Comparison of ENCODE assay signal across 20 cellular contexts in the genomic region with DNA sequence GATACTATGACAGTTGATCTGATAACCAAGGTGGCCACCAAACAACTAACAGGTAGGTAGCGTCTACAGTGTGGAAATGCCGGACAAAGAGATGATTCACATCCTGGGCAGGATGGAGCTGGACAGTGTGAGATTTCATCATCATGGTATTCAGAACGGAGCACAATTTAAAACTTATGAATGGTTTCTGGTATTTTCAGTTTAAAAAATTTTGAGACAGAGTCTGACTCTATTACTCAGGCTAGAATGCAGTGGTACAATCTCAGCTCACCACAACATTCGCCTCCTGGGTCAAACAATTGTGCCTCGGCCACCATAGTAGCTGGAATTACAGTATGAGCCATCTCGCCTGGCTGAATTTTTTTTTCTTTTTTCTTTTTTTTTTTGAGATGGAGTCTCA. TPM values are rescaled to one million over a fixed set of nuclear protein-coding genes. Genes with fewer than 3 reads are reported as not detected.
A peak's percentile ranks its signal among the peaks of the same experiment; 100 is the strongest.
DNase-seq lines count a peak whose midpoint lies in the region; ATAC-seq, FAIRE-seq and TF ChIP-seq lines count a peak whose summit lies in the region.
"Had no signal": no experiment of that assay in that cellular context is flagged by ENCODE, and none has a peak within 500 bp of the region (broad histone marks: within the 10 kb centered on the region; RNA-seq: fewer than 3 reads in every experiment).

No MANE protein-coding gene starts in this region.

- ATAC-seq in HepG2 (peak; percentile 50), HG02571 (IDR thresholded peaks at IDR 0.05; ENCODE audit: unreplicated experiment) (no peak)
- ATAC-seq: body of pancreas had no signal

- CTCF ChIA-PET in HepG2 (lab: Yijun Ruan, JAX; ENCODE audit: low intra/inter-chr PET ratio, low total read pairs) = no interaction called here

- POLR2A ChIA-PET in HepG2 (lab: Yijun Ruan, JAX) = no interaction called here

- H3K4me1 ChIP-seq in HepG2 (ENCODE audit: insufficient read depth, low read length) (peaks cover 10% of the 10 kb centered on the region), suprapubic skin (no peaks in the 10 kb centered on the region)
- H3K4me1 ChIP-seq: body of pancreas, right atrium auricular region had no signal

- in situ Hi-C loops in HepG2 (cut with HindIII; ENCODE audit: extremely low pct_ligation_motif_present, low pct_unique_long_range_greater_than_20kb) = no loop called here

- H3K36me3 ChIP-seq in HepG2 (replicated peaks in 1 of 2; ENCODE audit: control insufficient read depth in 1 of 2, insufficient read depth in 2 of 2, low read length in 2 of 2) (no peaks in the 10 kb centered on the region), suprapubic skin (peaks cover 7% of the 10 kb centered on the region)

- no peak overlapping the region for H2AFZ ChIP-seq in HepG2 (ENCODE audit: low read length)

- no peaks in the 10 kb centered on the region for H3K4me1 Mint-ChIP-seq in glutamatergic neuron (ENCODE audit: low read depth, unreplicated experiment)
- H3K4me1 Mint-ChIP-seq: nephron progenitor cell had no signal

- intact Hi-C loops in HepG2 (cut with micrococcal nuclease; ENCODE audit: unreplicated experiment) = no loop called here

- H3K27me3 ChIP-seq in HepG2 (ENCODE audit: control insufficient read depth in 1 of 2, insufficient read depth in 2 of 2, low read length in 2 of 2) (no peaks in the 10 kb centered on the region), suprapubic skin (no peaks in the 10 kb centered on the region)
- H3K27me3 ChIP-seq: body of pancreas, right atrium auricular region had no signal

- no peak for TF ChIP-seq CTCF in HepG2 (CRISPR knock-in tag; IDR thresholded peaks at IDR 0.05)
- TF ChIP-seq CTCF in suprapubic skin (IDR thresholded peaks at IDR 0.05) = no peak
- no peak for TF ChIP-seq CTCF in glutamatergic neuron (IDR thresholded peaks at IDR 0.05; ENCODE audit: partially characterized antibody, unreplicated experiment)

- WGBS in HepG2 (ENCODE audit: low lambda C conversion rate) = 77% methylated on average over 6 of the region's 6 CpGs
- 89% methylated on average over 6 of the region's 6 CpGs for WGBS in suprapubic skin

- peaks cover 5% of the 10 kb centered on the region for H3K9me3 Mint-ChIP-seq in glutamatergic neuron (ENCODE audit: unreplicated experiment)

- TF ChIP-seq EP300 in HepG2 (IDR thresholded peaks at IDR 0.05; ENCODE audit: low read depth in 2 of 2, low read length in 2 of 2) = no peak
- TF ChIP-seq EP300 in HepG2 (CRISPR knock-in tag; IDR thresholded peaks at IDR 0.05; ENCODE audit: borderline replicate concordance) = no peak
- no peak for TF ChIP-seq EP300 in suprapubic skin (IDR thresholded peaks at IDR 0.05)

- H3K27me3 Mint-ChIP-seq in glutamatergic neuron (ENCODE audit: unreplicated experiment) = peaks cover 2% of the 10 kb centered on the region

- H3K9me3 ChIP-seq in HepG2 (ENCODE audit: low read length) (no peaks in the 10 kb centered on the region), suprapubic skin (no peaks in the 10 kb centered on the region)
- H3K9me3 ChIP-seq: body of pancreas, right atrium auricular region had no signal

- TF ChIP-seq RAD21 in HepG2 (CRISPR knock-in tag; IDR thresholded peaks at IDR 0.05) = no peak

- no peak overlapping the region for H3K4me3 Mint-ChIP-seq in glutamatergic neuron (ENCODE audit: unreplicated experiment)
- H3K4me3 Mint-ChIP-seq: nephron progenitor cell had no signal

- DNase-seq in GM03348 (ENCODE audit: low spot score) (peak; percentile 17), RCC 7860 (ENCODE audit: low spot score) (peak; percentile 72), dermis blood vessel endothelial cell (peak; percentile 59), HepG2 (ENCODE audit: low spot score) (peak; percentile 39), suprapubic skin (ENCODE audit: low spot score in 2 of 2) (no peak), NCI-H345 (lab: John Stamatoyannopoulos, UW) (no peak), glutamatergic neuron (no peak)
- DNase-seq: activated CD4-positive, CD25-positive, alpha-beta regulatory T cell treated with anti-CD3 and anti-CD28 coated beads, Interleukin-2, amount 50 U/mL, for 72 hours; activated naive CD4-positive, alpha-beta T cell; body of pancreas; NCI-H2029; NCI-H526 treated with DMSO at 0.1 percent for 48 hours; nephron progenitor cell; RPMI8226; stimulated activated CD4-positive, alpha-beta T cell treated with anti-CD3 and anti-CD28 coated beads, Interleukin-2, amount 100 ng/mL, for 24 hours; T-helper 2 cell had no signal

- H4K20me1 ChIP-seq in HepG2 (ENCODE audit: insufficient read depth, low read length) = no peaks in the 10 kb centered on the region

- TF ChIP-seq POLR2A in HepG2 (IDR thresholded peaks at IDR 0.05; ENCODE audit: insufficient read depth in 1 of 2, low read depth in 2 of 2, low read length in 2 of 2) (no peak), suprapubic skin (IDR thresholded peaks at IDR 0.05) (no peak)

- no peaks in the 10 kb centered on the region for H3K36me3 Mint-ChIP-seq in glutamatergic neuron (ENCODE audit: unreplicated experiment)

- H3K27ac Mint-ChIP-seq in glutamatergic neuron (ENCODE audit: unreplicated experiment) = no peak overlapping the region
- H3K27ac Mint-ChIP-seq: nephron progenitor cell had no signal

- FAIRE-seq in RCC 7860 (lab: Jason Lieb, UNC) (no peak), HepG2 (lab: Jason Lieb, UNC) (no peak)
- FAIRE-seq: GM19239 had no signal

- no peak overlapping the region for H3K9ac ChIP-seq in HepG2 (ENCODE audit: insufficient read depth, low read depth, low read length)

- no TSS peak for BruUV-seq in HepG2 (replicated peaks; lab: Mats Ljungman, UMichigan)

- no peak overlapping the region for H3K4me3 ChIP-seq in HepG2 (replicated peaks in 1 of 3; ENCODE audit: insufficient read depth in 1 of 3, low read depth in 2 of 3, low read length in 3 of 3)
- no peak overlapping the region for H3K4me3 ChIP-seq in suprapubic skin
- H3K4me3 ChIP-seq: body of pancreas, lung, right atrium auricular region had no signal

- H3K27ac ChIP-seq in HepG2 (ENCODE audit: extremely low read length, insufficient read depth, low read length) (no peak overlapping the region), suprapubic skin (no peak overlapping the region)
- H3K27ac ChIP-seq: body of pancreas, right atrium auricular region had no signal

- H3K4me2 ChIP-seq in HepG2 (ENCODE audit: low read depth, low read length) = no peak overlapping the region

- H3K79me2 ChIP-seq in HepG2 (ENCODE audit: insufficient read depth, low read length) = no peaks in the 10 kb centered on the region

RNA-seq across cellular contexts. Expression of gene CEP57L1, which starts 43.8 kb away (rescaled TPM):
- total RNA-seq in dermis blood vessel endothelial cell (17.9 and 24.9 TPM in 2 replicates), HepG2 (2016; rRNA removed; fragmentation: Illumina TruSeq; extraction: Trizol) (15.5 and 20.7 TPM in 2 replicates), suprapubic skin (10 to 100 TPM; 10.3 to 18.8 (median 13.8) TPM), glutamatergic neuron (ENCODE audit: unreplicated experiment) (22.7 TPM)
- total RNA-seq in HepG2 (2016; cell fraction: cytosol; rRNA removed; fragmentation: Illumina TruSeq; extraction: Trizol; ENCODE audit: low read depth) = 20.5 and 21.1 TPM in 2 replicates
- total RNA-seq in HepG2 (2016; cell fraction: insoluble cytoplasmic fraction; rRNA removed; fragmentation: Illumina TruSeq; extraction: Trizol) = 16.4 and 22.3 TPM in 2 replicates
- total RNA-seq in HepG2 (2016; cell fraction: membrane; rRNA removed; fragmentation: Illumina TruSeq; extraction: Trizol) = 12.0 and 13.3 TPM in 2 replicates
- 12.7 and 13.1 TPM in 2 replicates for total RNA-seq in HepG2 (2016; cell fraction: nucleus; rRNA removed; fragmentation: Illumina TruSeq; extraction: Trizol)
- polyA plus RNA-seq in HepG2 (2011; rRNA removed) = 5.5 and 7.7 TPM in 2 replicates
- polyA plus RNA-seq in HepG2 (2011; cell fraction: cytosol; rRNA removed) = 2.6 TPM in 2 replicates
- 3.6 and 5.3 TPM in 2 replicates for polyA plus RNA-seq in HepG2 (2011; cell fraction: nucleus; rRNA removed)
- 3.4 and 6.8 TPM in 2 replicates for polyA plus RNA-seq in HepG2 (2012)
- 1.7 and 3.0 TPM in 2 replicates for polyA plus RNA-seq in HepG2 (2016; cell fraction: cytosol; fragmentation: Illumina TruSeq; extraction: Trizol; ENCODE audit: low read depth)
- 15.9 and 16.9 TPM in 2 replicates for polyA plus RNA-seq in HepG2 (2016; cell fraction: insoluble cytoplasmic fraction; fragmentation: Illumina TruSeq; extraction: Trizol; ENCODE audit: low read depth)
- polyA plus RNA-seq in HepG2 (2016; cell fraction: membrane; fragmentation: Illumina TruSeq; extraction: Trizol; ENCODE audit: low read depth) = 4.1 and 4.6 TPM in 2 replicates
- polyA plus RNA-seq in HepG2 (2016; cell fraction: nucleus; fragmentation: Illumina TruSeq; extraction: Trizol; ENCODE audit: insufficient read depth, low read depth) = 9.7 and 9.9 TPM in 2 replicates
- polyA minus RNA-seq in HepG2 (2011; rRNA and poly(A)+ RNA removed; ENCODE audit: low replicate concordance) = 3.1 and 14.4 TPM in 2 replicates
- polyA minus RNA-seq in HepG2 (2011; cell fraction: cytosol; rRNA and poly(A)+ RNA removed) = 6.2 and 6.4 TPM in 2 replicates
- 15.9 and 20.3 TPM in 2 replicates for polyA minus RNA-seq in HepG2 (2011; cell fraction: nucleus; rRNA and poly(A)+ RNA removed)

RNA-seq across cellular contexts. Expression of gene SESN1, which starts 44.5 kb away (rescaled TPM):
- total RNA-seq in dermis blood vessel endothelial cell (31.5 and 44.1 TPM in 2 replicates), HepG2 (2016; rRNA removed; fragmentation: Illumina TruSeq; extraction: Trizol) (44.7 and 52.1 TPM in 2 replicates), suprapubic skin (100 to 1,000 TPM in 1 of 4 donors, 10 to 100 TPM in 3; 70.7 to 207 (median 86.7) TPM), glutamatergic neuron (ENCODE audit: unreplicated experiment) (27.1 TPM)
- total RNA-seq in HepG2 (2016; cell fraction: cytosol; rRNA removed; fragmentation: Illumina TruSeq; extraction: Trizol; ENCODE audit: low read depth) = 5.9 and 6.4 TPM in 2 replicates
- 44.0 and 53.7 TPM in 2 replicates for total RNA-seq in HepG2 (2016; cell fraction: insoluble cytoplasmic fraction; rRNA removed; fragmentation: Illumina TruSeq; extraction: Trizol)
- total RNA-seq in HepG2 (2016; cell fraction: membrane; rRNA removed; fragmentation: Illumina TruSeq; extraction: Trizol) = 18.5 and 19.2 TPM in 2 replicates
- 41.0 and 44.1 TPM in 2 replicates for total RNA-seq in HepG2 (2016; cell fraction: nucleus; rRNA removed; fragmentation: Illumina TruSeq; extraction: Trizol)
- 20.6 and 24.9 TPM in 2 replicates for polyA plus RNA-seq in HepG2 (2011; rRNA removed)
- 8.7 and 12.4 TPM in 2 replicates for polyA plus RNA-seq in HepG2 (2011; cell fraction: cytosol; rRNA removed)
- polyA plus RNA-seq in HepG2 (2011; cell fraction: nucleus; rRNA removed) = 18.6 and 19.8 TPM in 2 replicates
- 16.9 and 20.3 TPM in 2 replicates for polyA plus RNA-seq in HepG2 (2012)
- 3.6 TPM in 2 replicates for polyA plus RNA-seq in HepG2 (2016; cell fraction: cytosol; fragmentation: Illumina TruSeq; extraction: Trizol; ENCODE audit: low read depth)
- polyA plus RNA-seq in HepG2 (2016; cell fraction: insoluble cytoplasmic fraction; fragmentation: Illumina TruSeq; extraction: Trizol; ENCODE audit: low read depth) = 46.8 and 47.5 TPM in 2 replicates
- 9.9 and 10.9 TPM in 2 replicates for polyA plus RNA-seq in HepG2 (2016; cell fraction: membrane; fragmentation: Illumina TruSeq; extraction: Trizol; ENCODE audit: low read depth)
- 40.6 and 43.2 TPM in 2 replicates for polyA plus RNA-seq in HepG2 (2016; cell fraction: nucleus; fragmentation: Illumina TruSeq; extraction: Trizol; ENCODE audit: insufficient read depth, low read depth)
- 15.1 and 39.9 TPM in 2 replicates for polyA minus RNA-seq in HepG2 (2011; rRNA and poly(A)+ RNA removed; ENCODE audit: low replicate concordance)
- polyA minus RNA-seq in HepG2 (2011; cell fraction: cytosol; rRNA and poly(A)+ RNA removed) = 14.2 and 14.6 TPM in 2 replicates
- 66.0 and 72.1 TPM in 2 replicates for polyA minus RNA-seq in HepG2 (2011; cell fraction: nucleus; rRNA and poly(A)+ RNA removed)

Comparison
In these comparisons a context has a peak if more than half of its experiments do, and no peak if none do; other contexts are left out.
1. DNase-seq: peak in GM03348 (single experiment), RCC 7860 (single experiment), dermis blood vessel endothelial cell (single experiment) and HepG2 (single experiment); none in suprapubic skin (0 of 2), NCI-H345 (single experiment) and glutamatergic neuron (single experiment).